In the genomic region with DNA sequence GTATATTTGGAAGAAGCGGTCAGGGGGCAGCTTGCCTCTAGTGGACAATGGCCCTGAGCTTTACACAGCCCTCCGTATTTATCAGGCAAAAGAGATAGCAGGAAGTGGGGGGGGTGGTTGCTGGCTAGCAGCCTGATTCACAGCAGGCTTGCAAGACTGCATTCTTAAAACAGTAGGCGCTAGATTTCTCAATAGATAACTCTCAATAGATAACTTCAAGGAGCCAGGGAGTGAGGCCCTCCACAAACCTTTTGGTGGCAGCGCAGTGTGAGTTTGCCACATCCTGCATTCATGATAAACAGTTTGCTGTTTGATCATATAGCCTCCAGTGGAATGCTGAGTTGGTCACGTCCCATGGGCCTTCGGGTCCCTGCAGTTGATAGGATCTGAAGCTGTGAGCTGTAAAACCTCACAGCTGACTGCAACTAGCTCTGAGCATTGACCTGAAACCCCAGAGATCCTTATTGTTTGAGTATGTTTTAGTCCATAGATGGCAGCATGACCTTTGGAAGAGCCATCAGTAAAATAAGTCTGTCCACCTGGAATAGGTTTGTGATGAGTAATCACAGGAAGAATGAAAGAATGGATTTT, we compare ENCODE assay signal across 16 cellular contexts. TPM values are rescaled to one million over a fixed set of nuclear protein-coding genes. Genes with fewer than 3 reads are reported as not detected.
A peak's percentile ranks its signal among the peaks of the same experiment; 100 is the strongest.
DNase-seq lines count a peak whose midpoint lies in the region; ATAC-seq and TF ChIP-seq lines count a peak whose summit lies in the region.
"Had no signal": no experiment of that assay in that cellular context is flagged by ENCODE, and none has a peak within 500 bp of the region (broad histone marks: within the 10 kb centered on the region; RNA-seq: fewer than 3 reads in every experiment).

No MANE protein-coding gene starts in this region.

- peaks cover 5% of the 10 kb centered on the region for H3K4me1 ChIP-seq in GM23338 (ENCODE audit: insufficient read depth)

- H3K4me3 Mint-ChIP-seq in GM23338 (no peak overlapping the region), natural killer cell (peak overlapping the region; percentile 58)
- no peak overlapping the region for H3K4me3 Mint-ChIP-seq in activated CD4-positive, alpha-beta memory T cell treated with anti-CD3 and anti-CD28 coated beads, Interleukin-2, amount 10 ng/mL, durations not matched to agents 7 days and 5 days
- H3K4me3 Mint-ChIP-seq in stimulated activated effector memory CD8-positive, alpha-beta T cell treated with anti-CD3 and anti-CD28 coated beads, Interleukin-12 subunit alpha, Interleukin-12 subunit beta, amount 100 ng/mL, for 72 hours: no peak overlapping the region
- H3K4me3 Mint-ChIP-seq: nephron had no signal

- H3K79me2 ChIP-seq in GM23338 (replicated peaks; ENCODE audit: insufficient read depth): no peaks in the 10 kb centered on the region

- peak overlapping the region; percentile 65; the same call in 1 of the 2 replicates for H3K27ac ChIP-seq in GM23338 (ENCODE audit: low read depth)
- H3K27ac ChIP-seq: HL-60, RWPE1 had no signal

- no peak overlapping the region for H2AFZ ChIP-seq in GM23338

- no peaks in the 10 kb centered on the region for H3K9me3 ChIP-seq in MG63
- H3K9me3 ChIP-seq: heart left ventricle had no signal

- no peak overlapping the region for H3K4me3 ChIP-seq in GM23338
- no peak overlapping the region for H3K4me3 ChIP-seq in cardiac fibroblast (replicated peaks in 1 of 2; ENCODE audit: low read depth in 2 of 2, low read length in 2 of 2)
- H3K4me3 ChIP-seq in MG63: no peak overlapping the region
- H3K4me3 ChIP-seq: heart left ventricle had no signal

- POLR2A ChIA-PET in activated CD4-positive, alpha-beta memory T cell treated with anti-CD3 and anti-CD28 coated beads, Interleukin-2, amount 10 ng/mL, durations not matched to agents 7 days and 5 days (lab: Charles Lee): no interaction called here

- CTCF ChIA-PET in activated CD4-positive, alpha-beta memory T cell treated with anti-CD3 and anti-CD28 coated beads, Interleukin-2, amount 10 ng/mL, durations not matched to agents 7 days and 5 days (lab: Charles Lee): no interaction called here

- H3K27ac Mint-ChIP-seq in GM23338: no peak overlapping the region
- peak overlapping the region; percentile 64 to 76 for H3K27ac Mint-ChIP-seq in natural killer cell
- H3K27ac Mint-ChIP-seq in activated CD4-positive, alpha-beta memory T cell treated with anti-CD3 and anti-CD28 coated beads, Interleukin-2, amount 10 ng/mL, durations not matched to agents 7 days and 5 days: no peak overlapping the region
- no peak overlapping the region for H3K27ac Mint-ChIP-seq in stimulated activated effector memory CD8-positive, alpha-beta T cell treated with anti-CD3 and anti-CD28 coated beads, Interleukin-12 subunit alpha, Interleukin-12 subunit beta, amount 100 ng/mL, for 72 hours
- H3K27ac Mint-ChIP-seq: nephron had no signal

- H3K27me3 ChIP-seq in GM23338 (ENCODE audit: insufficient read depth): no peaks in the 10 kb centered on the region
- peaks cover 2% of the 10 kb centered on the region; the same call in 1 of the 2 replicates for H3K27me3 ChIP-seq in MG63
- H3K27me3 ChIP-seq: heart left ventricle had no signal

- ATAC-seq in GM23338: peak; percentile 67
- peak in 2 of 3 donors; percentile 54 to 72 for ATAC-seq in natural killer cell
- ATAC-seq in stimulated activated effector memory CD8-positive, alpha-beta T cell treated with anti-CD3 and anti-CD28 coated beads, Interleukin-12 subunit alpha, Interleukin-12 subunit beta, amount 100 ng/mL, for 72 hours: no peak
- ATAC-seq: heart left ventricle; stimulated activated naive CD8-positive, alpha-beta T cell treated with anti-CD3 and anti-CD28 coated beads, Interleukin-15, Interleukin-2, amounts not matched to agents 100 U/mL and 50 U/mL, for 24 hours had no signal

- H3K36me3 ChIP-seq in GM23338 (ENCODE audit: insufficient read depth) (no peaks in the 10 kb centered on the region), MG63 (no peaks in the 10 kb centered on the region)
- H3K36me3 ChIP-seq: heart left ventricle had no signal

- peak overlapping the region; percentile 28; the same call in 1 of the 2 replicates for H3K4me2 ChIP-seq in GM23338

- intact Hi-C loops in natural killer cell (cut with micrococcal nuclease): no loop called here

- H3K9me3 Mint-ChIP-seq in GM23338 (peaks cover 75% of the 10 kb centered on the region), natural killer cell (peaks cover 2% of the 10 kb centered on the region in 2 donors)
- peaks cover 31% of the 10 kb centered on the region for H3K9me3 Mint-ChIP-seq in activated CD4-positive, alpha-beta memory T cell treated with anti-CD3 and anti-CD28 coated beads, Interleukin-2, amount 10 ng/mL, durations not matched to agents 7 days and 5 days
- H3K9me3 Mint-ChIP-seq in stimulated activated effector memory CD8-positive, alpha-beta T cell treated with anti-CD3 and anti-CD28 coated beads, Interleukin-12 subunit alpha, Interleukin-12 subunit beta, amount 100 ng/mL, for 72 hours: peaks cover 10% of the 10 kb centered on the region

- no peaks in the 10 kb centered on the region for H3F3A ChIP-seq in GM23338 (replicated peaks; ENCODE audit: low read depth)

- DNase-seq in GM23338 (ENCODE audit: low spot score) (peak; percentile 83), NOMO-1 (lab: John Stamatoyannopoulos, UW; ENCODE audit: unreplicated experiment in 2 of 2) (peak; percentile 53 to 61), cardiac fibroblast (ENCODE audit: low read depth in 2 of 2) (peak; percentile 38 to 58), natural killer cell (no peak), MG63 (no peak), amniotic stem cell (lab: John Stamatoyannopoulos, UW) (no peak)
- no peak for DNase-seq in activated CD4-positive, alpha-beta memory T cell treated with anti-CD3 and anti-CD28 coated beads, Interleukin-2, amount 10 ng/mL, durations not matched to agents 7 days and 5 days
- DNase-seq in stimulated activated effector memory CD8-positive, alpha-beta T cell treated with anti-CD3 and anti-CD28 coated beads, Interleukin-12 subunit alpha, Interleukin-12 subunit beta, amount 100 ng/mL, for 72 hours (ENCODE audit: low spot score in 2 of 2): no peak
- DNase-seq: activated naive CD4-positive, alpha-beta T cell treated with anti-CD3 and anti-CD28 coated beads, Interleukin-2, amount 50 U/mL, for 16 hours; DMS79; NCI-H2081 treated with DMSO at 0.1 percent for 48 hours; stimulated activated naive CD8-positive, alpha-beta T cell treated with anti-CD3 and anti-CD28 coated beads, Interleukin-15, Interleukin-2, amounts not matched to agents 100 U/mL and 50 U/mL, for 24 hours had no signal

- TF ChIP-seq CTCF in GM23338 (conservative IDR thresholded peaks at IDR 0.05; ENCODE audit: low read depth in 2 of 2) (peak in 1 of 2 experiments; percentile 33; a peak in 3 of 4 replicates), cardiac fibroblast (IDR thresholded peaks at IDR 0.05; ENCODE audit: low read depth, low read length) (no peak), natural killer cell (IDR thresholded peaks at IDR 0.05) (no peak)

- peaks cover 6% of the 10 kb centered on the region for H3K9me2 ChIP-seq in GM23338 (ENCODE audit: insufficient read depth)

- peaks cover 64% of the 10 kb centered on the region for H3K36me3 Mint-ChIP-seq in GM23338 (ENCODE audit: low read depth)
- no peaks in the 10 kb centered on the region for H3K36me3 Mint-ChIP-seq in natural killer cell
- no peaks in the 10 kb centered on the region for H3K36me3 Mint-ChIP-seq in activated CD4-positive, alpha-beta memory T cell treated with anti-CD3 and anti-CD28 coated beads, Interleukin-2, amount 10 ng/mL, durations not matched to agents 7 days and 5 days (ENCODE audit: low read depth)
- no peaks in the 10 kb centered on the region for H3K36me3 Mint-ChIP-seq in stimulated activated effector memory CD8-positive, alpha-beta T cell treated with anti-CD3 and anti-CD28 coated beads, Interleukin-12 subunit alpha, Interleukin-12 subunit beta, amount 100 ng/mL, for 72 hours

- H4K20me1 ChIP-seq in GM23338 (replicated peaks; ENCODE audit: insufficient read depth): no peaks in the 10 kb centered on the region

- H3K27me3 Mint-ChIP-seq in GM23338 (ENCODE audit: insufficient read depth, low read depth, poor library complexity) (no peaks in the 10 kb centered on the region), natural killer cell (ENCODE audit: low read depth in 2 of 2) (no peaks in the 10 kb centered on the region)
- H3K27me3 Mint-ChIP-seq in activated CD4-positive, alpha-beta memory T cell treated with anti-CD3 and anti-CD28 coated beads, Interleukin-2, amount 10 ng/mL, durations not matched to agents 7 days and 5 days: no peaks in the 10 kb centered on the region

- H3K4me1 Mint-ChIP-seq in GM23338 (no peaks in the 10 kb centered on the region), natural killer cell (peaks cover 15 to 18% of the 10 kb centered on the region in 2 donors)
- no peaks in the 10 kb centered on the region for H3K4me1 Mint-ChIP-seq in activated CD4-positive, alpha-beta memory T cell treated with anti-CD3 and anti-CD28 coated beads, Interleukin-2, amount 10 ng/mL, durations not matched to agents 7 days and 5 days
- no peaks in the 10 kb centered on the region for H3K4me1 Mint-ChIP-seq in stimulated activated effector memory CD8-positive, alpha-beta T cell treated with anti-CD3 and anti-CD28 coated beads, Interleukin-12 subunit alpha, Interleukin-12 subunit beta, amount 100 ng/mL, for 72 hours
- H3K4me1 Mint-ChIP-seq: nephron had no signal

TF ChIP-seq in GM23338, 12 proteins besides CTCF, POLR2A, EP300 and RAD21 (continues in another document):
- TF ChIP-seq STAT1 (IDR thresholded peaks at IDR 0.05; ENCODE audit: unreplicated experiment): no peak

RNA-seq across cellular contexts. Expression of a gene that starts 12.2 kb away (rescaled TPM):
- not detected in 2 replicates for total RNA-seq in GM23338 (2014; rRNA removed; shearing (Covaris generic))
- 0.16 TPM in 1 of 2 replicates, not detected in the other for polyA plus RNA-seq in GM23338 (2016; fragmentation: Nextera tagmentation; extraction: Ambion mirVana)
- under 1 TPM in 1 of 3 donors, not detected in 2; 0.28 TPM for total RNA-seq in natural killer cell
- total RNA-seq in MG63 (2014; rRNA removed; shearing (Covaris generic); ENCODE audit: low replicate concordance): not detected in 2 replicates
- total RNA-seq in activated CD4-positive, alpha-beta memory T cell treated with anti-CD3 and anti-CD28 coated beads, Interleukin-2, amount 10 ng/mL, durations not matched to agents 7 days and 5 days: not detected

RNA-seq across cellular contexts. Expression of a gene that starts 46.2 kb away (rescaled TPM):
- total RNA-seq in GM23338 (2014; rRNA removed; shearing (Covaris generic)): not detected in 2 replicates
- not detected in 2 replicates for polyA plus RNA-seq in GM23338 (2016; fragmentation: Nextera tagmentation; extraction: Ambion mirVana)
- 1 to 10 TPM in 1 of 3 donors, under 1 TPM in 2; 0.28 to 2.1 (median 0.59) TPM for total RNA-seq in natural killer cell
- not detected in 2 replicates for total RNA-seq in MG63 (2014; rRNA removed; shearing (Covaris generic); ENCODE audit: low replicate concordance)
- total RNA-seq in activated CD4-positive, alpha-beta memory T cell treated with anti-CD3 and anti-CD28 coated beads, Interleukin-2, amount 10 ng/mL, durations not matched to agents 7 days and 5 days: not detected

RNA-seq across cellular contexts. Expression of a gene that starts 55.5 kb away (rescaled TPM):
- total RNA-seq in GM23338 (2014; rRNA removed; shearing (Covaris generic)): not detected in 2 replicates
- not detected in 2 replicates for polyA plus RNA-seq in GM23338 (2016; fragmentation: Nextera tagmentation; extraction: Ambion mirVana)
- total RNA-seq in natural killer cell: 10 to 100 TPM in 1 of 3 donors, 1 to 10 TPM in 2; 3.4 to 20.2 (median 6.4) TPM
- not detected in 2 replicates for total RNA-seq in MG63 (2014; rRNA removed; shearing (Covaris generic); ENCODE audit: low replicate concordance)
- not detected for total RNA-seq in activated CD4-positive, alpha-beta memory T cell treated with anti-CD3 and anti-CD28 coated beads, Interleukin-2, amount 10 ng/mL, durations not matched to agents 7 days and 5 days

Comparison
In these comparisons a context has a peak if more than half of its experiments do, and no peak if none do; other contexts are left out.
1. DNase-seq: peak in GM23338 (single experiment), NOMO-1 (2 of 2) and cardiac fibroblast (2 of 2); none in natural killer cell (single experiment), MG63 (single experiment), activated CD4-positive, alpha-beta memory T cell treated with anti-CD3 and anti-CD28 coated beads, Interleukin-2, amount 10 ng/mL, durations not matched to agents 7 days and 5 days (single experiment), amniotic stem cell (single experiment) and stimulated activated effector memory CD8-positive, alpha-beta T cell treated with anti-CD3 and anti-CD28 coated beads, Interleukin-12 subunit alpha, Interleukin-12 subunit beta, amount 100 ng/mL, for 72 hours (0 of 2).
2. H3K27ac Mint-ChIP-seq: peak in natural killer cell (2 of 2); none in GM23338 (single experiment), activated CD4-positive, alpha-beta memory T cell treated with anti-CD3 and anti-CD28 coated beads, Interleukin-2, amount 10 ng/mL, durations not matched to agents 7 days and 5 days (single experiment) and stimulated activated effector memory CD8-positive, alpha-beta T cell treated with anti-CD3 and anti-CD28 coated beads, Interleukin-12 subunit alpha, Interleukin-12 subunit beta, amount 100 ng/mL, for 72 hours (single experiment).